In genomic region chrX:47232803-47233332, GRCh38 we compare ENCODE assay signal across 1 cellular context.
TF ChIP-seq lines count a peak whose summit lies in the region.

Gene USP11 (plus strand): TSS chrX:47233009. CDS start chrX:47233044, 35 bp downstream.

TF ChIP-seq in HEK293, 187 proteins besides CTCF, POLR2A, EP300 and RAD21 (continued from another document and continues in another):
- TF ChIP-seq PRDM2 (tag by site-specific recombination; IDR thresholded peaks at IDR 0.05; ENCODE audit: borderline replicate concordance), result no peak
- TF ChIP-seq ZBTB10 (tag by site-specific recombination; IDR thresholded peaks at IDR 0.05), result peak; percentile 98
- TF ChIP-seq KLF1 (tag by site-specific recombination; IDR thresholded peaks at IDR 0.05), result no peak
- no peak for TF ChIP-seq ZNF311 (tag by site-specific recombination; IDR thresholded peaks at IDR 0.05; ENCODE audit: borderline replicate concordance)
- TF ChIP-seq ZBTB20 (tag by site-specific recombination; IDR thresholded peaks at IDR 0.05), result no peak; the same call in 1 of the 2 replicates
- TF ChIP-seq ZBTB11 (tag by site-specific recombination; conservative IDR thresholded peaks at IDR 0.05; ENCODE audit: low read depth), result peak; percentile 84
- no peak for TF ChIP-seq ZNF664 (tag by site-specific recombination; IDR thresholded peaks at IDR 0.05)
- TF ChIP-seq ZNF211 (tag by site-specific recombination; IDR thresholded peaks at IDR 0.05; ENCODE audit: low read depth), result no peak
- TF ChIP-seq ZNF133 (tag by site-specific recombination; IDR thresholded peaks at IDR 0.05), result no peak
- no peak for TF ChIP-seq ZNF398 (tag by site-specific recombination; IDR thresholded peaks at IDR 0.05)
- TF ChIP-seq ZNF670 (tag by site-specific recombination; IDR thresholded peaks at IDR 0.05; ENCODE audit: low read depth), result no peak
- TF ChIP-seq ZNF777 (tag by site-specific recombination; IDR thresholded peaks at IDR 0.05; ENCODE audit: borderline replicate concordance), result peak; percentile 78; the same call in 1 of the 2 replicates
- TF ChIP-seq HIC1 (tag by site-specific recombination; IDR thresholded peaks at IDR 0.05), result no peak
- no peak for TF ChIP-seq HOXD13 (CRISPR knock-in tag; IDR thresholded peaks at IDR 0.05; ENCODE audit: borderline replicate concordance)
- peak; percentile 76 for TF ChIP-seq ZNF2 (tag by site-specific recombination; IDR thresholded peaks at IDR 0.05)
- no peak for TF ChIP-seq ZNF114 (tag by site-specific recombination; IDR thresholded peaks at IDR 0.05)
- TF ChIP-seq ZFP37 (tag by site-specific recombination; IDR thresholded peaks at IDR 0.05), result no peak
- TF ChIP-seq SP2 (tag by site-specific recombination; IDR thresholded peaks at IDR 0.05), result no peak; the same call in 1 of the 2 replicates
- peak; percentile 9; the same call in 1 of the 2 replicates for TF ChIP-seq ZFP69B (tag by site-specific recombination; IDR thresholded peaks at IDR 0.05)
- no peak for TF ChIP-seq ZNF146 (tag by site-specific recombination; IDR thresholded peaks at IDR 0.05)
- TF ChIP-seq PBX3 (CRISPR knock-in tag; IDR thresholded peaks at IDR 0.05), result peak; percentile 39; the same call in 1 of the 2 replicates
- TF ChIP-seq ZNF639 (tag by site-specific recombination; IDR thresholded peaks at IDR 0.05), result no peak
- no peak for TF ChIP-seq ZNF548 (tag by site-specific recombination; IDR thresholded peaks at IDR 0.05)
- no peak for TF ChIP-seq ZBTB26 (tag by site-specific recombination; optimal IDR thresholded peaks at IDR 0.05)
- TF ChIP-seq ZXDB (tag by site-specific recombination; IDR thresholded peaks at IDR 0.05), result peak; percentile 73
- TF ChIP-seq ZNF324 (tag by site-specific recombination; IDR thresholded peaks at IDR 0.05), result peak; percentile 74
- TF ChIP-seq PRDM1 (tag by site-specific recombination; IDR thresholded peaks at IDR 0.05), result no peak
- no peak for TF ChIP-seq MYNN (tag by site-specific recombination; IDR thresholded peaks at IDR 0.05; ENCODE audit: borderline replicate concordance)
- TF ChIP-seq ZSCAN23 (tag by site-specific recombination; IDR thresholded peaks at IDR 0.05), result no peak
- TF ChIP-seq FEZF1 (tag by site-specific recombination; IDR thresholded peaks at IDR 0.05), result no peak
- TF ChIP-seq ZNF266 (tag by site-specific recombination; IDR thresholded peaks at IDR 0.05; ENCODE audit: low read depth), result no peak
- no peak; the same call in 1 of the 2 replicates for TF ChIP-seq ZNF24 (tag by site-specific recombination; IDR thresholded peaks at IDR 0.05)
- TF ChIP-seq KLF7 (tag by site-specific recombination; IDR thresholded peaks at IDR 0.05; ENCODE audit: borderline replicate concordance), result no peak
- TF ChIP-seq YY1 (tag by site-specific recombination; IDR thresholded peaks at IDR 0.05), result peak; percentile 90
- TF ChIP-seq ZSCAN16 (tag by site-specific recombination; IDR thresholded peaks at IDR 0.05), result no peak
- TF ChIP-seq RBAK (tag by site-specific recombination; IDR thresholded peaks at IDR 0.05), result no peak
- no peak for TF ChIP-seq PRDM6 (tag by site-specific recombination; IDR thresholded peaks at IDR 0.05)
- TF ChIP-seq REPIN1 (tag by site-specific recombination; IDR thresholded peaks at IDR 0.05; ENCODE audit: low read depth), result no peak
